In the genomic region with DNA sequence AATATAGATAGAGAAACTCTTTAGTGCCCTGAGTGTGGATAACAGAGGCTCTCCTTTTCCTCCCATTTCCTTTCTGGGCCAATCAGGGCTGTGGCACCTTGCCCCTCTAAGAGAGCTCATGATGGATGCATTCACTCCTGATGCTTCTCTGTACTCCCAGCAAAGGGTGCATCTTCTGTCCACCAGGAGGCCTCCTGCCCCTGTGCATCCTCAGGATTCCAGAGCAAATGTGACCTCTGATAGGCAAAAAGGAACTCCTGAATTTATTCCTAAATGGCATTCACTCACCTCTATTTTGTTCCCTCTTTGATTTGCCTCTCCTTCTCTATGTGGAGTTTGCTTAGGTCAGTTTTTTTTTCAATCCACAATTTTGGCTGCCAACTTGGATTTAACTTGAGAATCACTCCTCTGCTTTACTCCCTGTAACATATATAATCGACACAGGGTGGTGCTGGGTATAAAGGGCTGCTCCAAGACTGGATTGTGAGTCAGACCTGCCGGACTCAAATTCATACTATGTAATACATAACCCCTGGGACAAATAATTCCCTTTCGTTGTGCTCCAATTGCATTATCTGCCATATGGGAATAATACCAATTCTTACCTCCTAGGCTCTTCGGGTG, we compare ENCODE assay signal across 1 cellular context.
TF ChIP-seq lines count a peak whose summit lies in the region.

No MANE protein-coding gene starts in this region.

TF ChIP-seq in HepG2, 621 proteins besides CTCF, POLR2A, EP300 and RAD21 (continued from another document):
- TF ChIP-seq PPARG (CRISPR knock-in tag; conservative IDR thresholded peaks at IDR 0.05) (0 out of 2 replicates have a peak, but pooled peaks have one; percentile 41), STAG1 (CRISPR knock-in tag; IDR thresholded peaks at IDR 0.05) (peak; percentile 91), TEAD3 (CRISPR knock-in tag; optimal IDR thresholded peaks at IDR 0.05; ENCODE audit: borderline replicate concordance) (peak; percentile 48), SYNCRIP (IDR thresholded peaks at IDR 0.05; ENCODE audit: insufficient read depth, low read depth, low read length) (no peak), KDM2A (CRISPR knock-in tag; IDR thresholded peaks at IDR 0.05; ENCODE audit: borderline replicate concordance, low read depth) (0 out of 2 replicates have a peak, but pooled peaks have one; percentile 26), MAF1 (CRISPR knock-in tag; IDR thresholded peaks at IDR 0.05; ENCODE audit: borderline replicate concordance) (no peak), HNF4A (CRISPR knock-in tag; IDR thresholded peaks at IDR 0.05) (0 out of 2 replicates have a peak, but pooled peaks have one; percentile 4), SMC3 (IDR thresholded peaks at IDR 0.05; ENCODE audit: low read length) (peak; percentile 93), RXRB (CRISPR knock-in tag; IDR thresholded peaks at IDR 0.05; ENCODE audit: borderline replicate concordance) (peak; percentile 51; the same call in 1 of the 2 replicates), AKAP8 (CRISPR knock-in tag; IDR thresholded peaks at IDR 0.05) (no peak), SAP130 (CRISPR knock-in tag; IDR thresholded peaks at IDR 0.05; ENCODE audit: low read depth) (peak; percentile 14; the same call in 1 of the 2 replicates)
- TF ChIP-seq, protein P1, sequence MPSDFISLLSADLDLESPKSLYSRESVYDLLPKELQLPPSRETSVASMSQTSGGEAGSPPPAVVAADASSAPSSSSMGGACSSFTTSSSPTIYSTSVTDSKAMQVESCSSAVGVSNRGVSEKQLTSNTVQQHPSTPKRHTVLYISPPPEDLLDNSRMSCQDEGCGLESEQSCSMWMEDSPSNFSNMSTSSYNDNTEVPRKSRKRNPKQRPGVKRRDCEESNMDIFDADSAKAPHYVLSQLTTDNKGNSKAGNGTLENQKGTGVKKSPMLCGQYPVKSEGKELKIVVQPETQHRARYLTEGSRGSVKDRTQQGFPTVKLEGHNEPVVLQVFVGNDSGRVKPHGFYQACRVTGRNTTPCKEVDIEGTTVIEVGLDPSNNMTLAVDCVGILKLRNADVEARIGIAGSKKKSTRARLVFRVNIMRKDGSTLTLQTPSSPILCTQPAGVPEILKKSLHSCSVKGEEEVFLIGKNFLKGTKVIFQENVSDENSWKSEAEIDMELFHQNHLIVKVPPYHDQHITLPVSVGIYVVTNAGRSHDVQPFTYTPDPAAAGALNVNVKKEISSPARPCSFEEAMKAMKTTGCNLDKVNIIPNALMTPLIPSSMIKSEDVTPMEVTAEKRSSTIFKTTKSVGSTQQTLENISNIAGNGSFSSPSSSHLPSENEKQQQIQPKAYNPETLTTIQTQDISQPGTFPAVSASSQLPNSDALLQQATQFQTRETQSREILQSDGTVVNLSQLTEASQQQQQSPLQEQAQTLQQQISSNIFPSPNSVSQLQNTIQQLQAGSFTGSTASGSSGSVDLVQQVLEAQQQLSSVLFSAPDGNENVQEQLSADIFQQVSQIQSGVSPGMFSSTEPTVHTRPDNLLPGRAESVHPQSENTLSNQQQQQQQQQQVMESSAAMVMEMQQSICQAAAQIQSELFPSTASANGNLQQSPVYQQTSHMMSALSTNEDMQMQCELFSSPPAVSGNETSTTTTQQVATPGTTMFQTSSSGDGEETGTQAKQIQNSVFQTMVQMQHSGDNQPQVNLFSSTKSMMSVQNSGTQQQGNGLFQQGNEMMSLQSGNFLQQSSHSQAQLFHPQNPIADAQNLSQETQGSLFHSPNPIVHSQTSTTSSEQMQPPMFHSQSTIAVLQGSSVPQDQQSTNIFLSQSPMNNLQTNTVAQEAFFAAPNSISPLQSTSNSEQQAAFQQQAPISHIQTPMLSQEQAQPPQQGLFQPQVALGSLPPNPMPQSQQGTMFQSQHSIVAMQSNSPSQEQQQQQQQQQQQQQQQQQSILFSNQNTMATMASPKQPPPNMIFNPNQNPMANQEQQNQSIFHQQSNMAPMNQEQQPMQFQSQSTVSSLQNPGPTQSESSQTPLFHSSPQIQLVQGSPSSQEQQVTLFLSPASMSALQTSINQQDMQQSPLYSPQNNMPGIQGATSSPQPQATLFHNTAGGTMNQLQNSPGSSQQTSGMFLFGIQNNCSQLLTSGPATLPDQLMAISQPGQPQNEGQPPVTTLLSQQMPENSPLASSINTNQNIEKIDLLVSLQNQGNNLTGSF (CRISPR knock-in tag; IDR thresholded peaks at IDR 0.05) = no peak
- TF ChIP-seq, protein P2, sequence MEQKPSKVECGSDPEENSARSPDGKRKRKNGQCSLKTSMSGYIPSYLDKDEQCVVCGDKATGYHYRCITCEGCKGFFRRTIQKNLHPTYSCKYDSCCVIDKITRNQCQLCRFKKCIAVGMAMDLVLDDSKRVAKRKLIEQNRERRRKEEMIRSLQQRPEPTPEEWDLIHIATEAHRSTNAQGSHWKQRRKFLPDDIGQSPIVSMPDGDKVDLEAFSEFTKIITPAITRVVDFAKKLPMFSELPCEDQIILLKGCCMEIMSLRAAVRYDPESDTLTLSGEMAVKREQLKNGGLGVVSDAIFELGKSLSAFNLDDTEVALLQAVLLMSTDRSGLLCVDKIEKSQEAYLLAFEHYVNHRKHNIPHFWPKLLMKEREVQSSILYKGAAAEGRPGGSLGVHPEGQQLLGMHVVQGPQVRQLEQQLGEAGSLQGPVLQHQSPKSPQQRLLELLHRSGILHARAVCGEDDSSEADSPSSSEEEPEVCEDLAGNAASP (CRISPR knock-in tag; IDR thresholded peaks at IDR 0.05; ENCODE audit: borderline replicate concordance) = 0 out of 2 replicates have a peak, but pooled peaks have one; percentile 33
